Comparison of ENCODE assay signal across 8 cellular contexts in genomic region chr19:58562126-58563033, GRCh38. TPM values are rescaled to one million over a fixed set of nuclear protein-coding genes. Genes with fewer than 3 reads are reported as not detected.
DNase-seq lines count a peak whose midpoint lies in the region; ATAC-seq and TF ChIP-seq lines count a peak whose summit lies in the region.

No MANE protein-coding gene starts in this region.

- peak in 1 of 2 donors; percentile 15 for TF ChIP-seq POLR2A in gastrocnemius medialis (IDR thresholded peaks at IDR 0.05)

- H3K9me3 ChIP-seq in gastrocnemius medialis = no peaks in the 10 kb centered on the region

- peaks cover 13% of the 10 kb centered on the region for H3K27me3 Mint-ChIP-seq in glutamatergic neuron (ENCODE audit: unreplicated experiment)

- peaks cover 0 to 4% of the 10 kb centered on the region in 2 donors for H3K36me3 ChIP-seq in gastrocnemius medialis

- H3K27ac Mint-ChIP-seq in glutamatergic neuron (ENCODE audit: unreplicated experiment) = peak overlapping the region; percentile 76

- H3K4me3 Mint-ChIP-seq in glutamatergic neuron (ENCODE audit: unreplicated experiment) = peak overlapping the region; percentile 88

- intact Hi-C loops in gastrocnemius medialis (cut with DNase I; ENCODE audit: low total_unique reads) = no loop called here

- no peak for ATAC-seq in gastrocnemius medialis
- no peak for ATAC-seq in HG03565 (IDR thresholded peaks at IDR 0.05; ENCODE audit: unreplicated experiment)
- ATAC-seq in HG03354 (IDR thresholded peaks at IDR 0.05; ENCODE audit: poor library complexity, severe bottlenecking, unreplicated experiment) = no peak

- TF ChIP-seq CTCF in GM12864 (IDR thresholded peaks at IDR 0.05; ENCODE audit: low read depth, low read length, missing control alignments) = no peak
- TF ChIP-seq CTCF in glutamatergic neuron (IDR thresholded peaks at IDR 0.05; ENCODE audit: partially characterized antibody, unreplicated experiment) = no peak
- no peak for TF ChIP-seq CTCF in gastrocnemius medialis (IDR thresholded peaks at IDR 0.05 in 4 of 5, conservative IDR thresholded peaks at IDR 0.05 in 1 of 5)

- H3K9me3 Mint-ChIP-seq in glutamatergic neuron (ENCODE audit: unreplicated experiment) = peaks cover 15% of the 10 kb centered on the region

- H3K4me1 ChIP-seq in gastrocnemius medialis = peaks cover 28 to 46% of the 10 kb centered on the region in 2 donors

- peaks cover 11% of the 10 kb centered on the region for H3K4me1 Mint-ChIP-seq in glutamatergic neuron (ENCODE audit: low read depth, unreplicated experiment)

- H3K36me3 Mint-ChIP-seq in glutamatergic neuron (ENCODE audit: unreplicated experiment) = no peaks in the 10 kb centered on the region

- H3K27ac ChIP-seq in gastrocnemius medialis = peak overlapping the region; percentile 42 to 55 (median 47)

- no peaks in the 10 kb centered on the region for H3K27me3 ChIP-seq in gastrocnemius medialis

- DNase-seq in GM12864 (ENCODE audit: low read depth) (no peak), glutamatergic neuron (peak; percentile 64), gastrocnemius medialis (peak in 1 of 2 donors; percentile 31), D341Med (ENCODE audit: low spot score) (no peak), dedifferentiated amniotic fluid mesenchymal stem cell (ENCODE audit: extremely low spot score) (no peak)
- peak; percentile 59 for DNase-seq in activated T-cell treated with anti-CD3 and anti-CD28 coated beads, Interleukin-2, amount 50 U/mL, for 1 hour

- H3K4me3 ChIP-seq in GM12864 (ENCODE audit: low read depth, low read length) (peak overlapping the region; percentile 54), gastrocnemius medialis (peak overlapping the region; percentile 46 to 55 (median 52))

- in situ Hi-C loops in gastrocnemius medialis (cut with MboI; ENCODE audit: low sequenced_read_pairs in 4 of 4) = no loop called here

RNA-seq across cellular contexts. Expression of gene UBE2M, which starts 4.0 kb away (rescaled TPM):
- 118 TPM for total RNA-seq in glutamatergic neuron (ENCODE audit: unreplicated experiment)
- total RNA-seq in gastrocnemius medialis = 10 to 100 TPM; 23.5 to 74.5 (median 41.6) TPM

RNA-seq across cellular contexts. Expression of gene CHMP2A, which starts 7.5 kb away (rescaled TPM):
- 108 TPM for total RNA-seq in glutamatergic neuron (ENCODE audit: unreplicated experiment)
- 100 to 1,000 TPM in 2 of 4 donors, 10 to 100 TPM in 2; 82.3 to 165 (median 113) TPM for total RNA-seq in gastrocnemius medialis

RNA-seq across cellular contexts. Expression of gene MZF1, which starts 10.8 kb away (rescaled TPM):
- total RNA-seq in glutamatergic neuron (ENCODE audit: unreplicated experiment) (27.3 TPM), gastrocnemius medialis (10 to 100 TPM in 3 of 4 donors, 1 to 10 TPM in 1; 6.8 to 21.5 (median 15.1) TPM)

RNA-seq across cellular contexts. Expression of gene TRIM28, which starts 18.5 kb away (rescaled TPM):
- total RNA-seq in glutamatergic neuron (ENCODE audit: unreplicated experiment) (361 TPM), gastrocnemius medialis (100 to 1,000 TPM; 145 to 239 (median 191) TPM)

RNA-seq across cellular contexts. Expression of gene ZBTB45, which starts 42.8 kb away (rescaled TPM):
- total RNA-seq in glutamatergic neuron (ENCODE audit: unreplicated experiment) (27.2 TPM), gastrocnemius medialis (10 to 100 TPM in 2 of 4 donors, 1 to 10 TPM in 2; 5.9 to 12.2 (median 9.6) TPM)

Comparison
In these comparisons a context has a peak if more than half of its experiments do, and no peak if none do; other contexts are left out.
1. DNase-seq: peak in activated T-cell treated with anti-CD3 and anti-CD28 coated beads, Interleukin-2, amount 50 U/mL, for 1 hour (single experiment) and glutamatergic neuron (single experiment); none in GM12864 (single experiment), D341Med (single experiment) and dedifferentiated amniotic fluid mesenchymal stem cell (single experiment).